Comparison of ENCODE assay signal across 8 cellular contexts in genomic region chr3:50292159-50292923, GRCh38. TPM values are rescaled to one million over a fixed set of nuclear protein-coding genes. Genes with fewer than 3 reads are reported as not detected.
A peak's percentile ranks its signal among the peaks of the same experiment; 100 is the strongest.
DNase-seq lines count a peak whose midpoint lies in the region; ATAC-seq and TF ChIP-seq lines count a peak whose summit lies in the region.

Gene IFRD2, minus strand, starts transcription at chr3:50292429. Its CDS starts 155 bp downstream, at chr3:50292274.

- no peaks in the 10 kb centered on the region for H3K27me3 Mint-ChIP-seq in activated naive CD8-positive, alpha-beta T cell treated with anti-CD3 and anti-CD28 coated beads, Interleukin-2, amount 10 ng/mL, durations not matched to agents 7 days and 5 days

- TF ChIP-seq POLR2A in GM10847 (IDR thresholded peaks at IDR 0.05; ENCODE audit: extremely low read depth, insufficient read length) (peak; percentile 34), ovary (IDR thresholded peaks at IDR 0.05) (peak; percentile 79), thyroid gland (IDR thresholded peaks at IDR 0.05) (peak in 1 of 2 donors; percentile 62)

- peak within 1 kb of the TSS; percentile 88 for H3K4me3 Mint-ChIP-seq in activated naive CD8-positive, alpha-beta T cell treated with anti-CD3 and anti-CD28 coated beads, Interleukin-2, amount 10 ng/mL, durations not matched to agents 7 days and 5 days

- no peaks in the 10 kb centered on the region for H3K36me3 ChIP-seq in SU-DHL-6 (ENCODE audit: low read length)
- H3K36me3 ChIP-seq in ovary, result no peaks in the 10 kb centered on the region
- H3K36me3 ChIP-seq in thyroid gland, result peaks cover 25 to 27% of the 10 kb centered on the region in 2 donors

- H3K4me1 ChIP-seq in ovary (ENCODE audit: insufficient read depth), result peaks cover 6% of the 10 kb centered on the region
- H3K4me1 ChIP-seq in thyroid gland, result peaks cover 15 to 18% of the 10 kb centered on the region in 2 donors

- peaks cover 22% of the 10 kb centered on the region for H3K79me2 ChIP-seq in SU-DHL-6 (ENCODE audit: insufficient read depth, low read length)

- WGBS in ovary, 3 donors, result 1 to 2% (median 1%) methylated on average over 33 to 65 of the region's 65 CpGs
- WGBS in thyroid gland, 2 donors, result 3 to 7% methylated on average over 5 to 6 of the region's 65 CpGs

- ATAC-seq in HG02678 (IDR thresholded peaks at IDR 0.05; ENCODE audit: unreplicated experiment), result peak; percentile 97
- peak; percentile 98 for ATAC-seq in activated naive CD8-positive, alpha-beta T cell treated with anti-CD3 and anti-CD28 coated beads, Interleukin-2, amount 10 ng/mL, durations not matched to agents 7 days and 5 days (ENCODE audit: low read depth)

- H2AFZ ChIP-seq in SU-DHL-6 (ENCODE audit: low read depth, low read length, severe bottlenecking), result no peak within 1 kb of the TSS

- no peak for TF ChIP-seq CTCF in SU-DHL-6 (IDR thresholded peaks at IDR 0.05; ENCODE audit: insufficient read depth, low read length, poor library complexity, severe bottlenecking)
- peak in 1 of 3 donors; percentile 14 for TF ChIP-seq CTCF in ovary (IDR thresholded peaks at IDR 0.05)
- no peak for TF ChIP-seq CTCF in thyroid gland (IDR thresholded peaks at IDR 0.05)

- H3K4me1 Mint-ChIP-seq in activated naive CD8-positive, alpha-beta T cell treated with anti-CD3 and anti-CD28 coated beads, Interleukin-2, amount 10 ng/mL, durations not matched to agents 7 days and 5 days, result peaks cover 14% of the 10 kb centered on the region

- POLR2A ChIA-PET in activated naive CD8-positive, alpha-beta T cell treated with anti-CD3 and anti-CD28 coated beads, Interleukin-2, amount 10 ng/mL, durations not matched to agents 7 days and 5 days (lab: Charles Lee), result interaction anchor here (0.9 to 2.1 kb wide), 14 partner anchors 10 to 296 kb away, joined by 3 to 19 read pairs (median 4); partner anchors contain the start of genes CYB561D2, LSMEM2, NPRL2 and TUSC2

- no peak for TF ChIP-seq EP300 in ovary (IDR thresholded peaks at IDR 0.05)

- peak within 1 kb of the TSS; percentile 96 for H3K9ac ChIP-seq in SU-DHL-6 (ENCODE audit: low read length)

- H3K4me2 ChIP-seq in SU-DHL-6 (ENCODE audit: low read depth, low read length, poor library complexity, severe bottlenecking), result peak within 1 kb of the TSS; percentile 85

- intact Hi-C loops in head of caudate nucleus (cut with DNase I), result loop anchor here (5.0 kb wide), 1 partner anchor 35 kb away; the partner anchor contains the start of gene TUSC2
- intact Hi-C loops in ovary (cut with DNase I), result no loop called here
- intact Hi-C loops in thyroid gland (cut with DNase I), result loop anchor here (5.0 kb wide), 1 partner anchor 35 kb away; the partner anchor contains the start of gene TUSC2

- H3K9me3 Mint-ChIP-seq in activated naive CD8-positive, alpha-beta T cell treated with anti-CD3 and anti-CD28 coated beads, Interleukin-2, amount 10 ng/mL, durations not matched to agents 7 days and 5 days, result no peaks in the 10 kb centered on the region

- H3K9me3 ChIP-seq in SU-DHL-6 (ENCODE audit: insufficient read depth, low read length) (no peaks in the 10 kb centered on the region), ovary (no peaks in the 10 kb centered on the region), thyroid gland (no peaks in the 10 kb centered on the region)

- H3K27me3 ChIP-seq in SU-DHL-6 (ENCODE audit: low read length), result no peaks in the 10 kb centered on the region
- no peaks in the 10 kb centered on the region for H3K27me3 ChIP-seq in ovary
- no peaks in the 10 kb centered on the region for H3K27me3 ChIP-seq in thyroid gland

- H3F3A ChIP-seq in SU-DHL-6 (ENCODE audit: insufficient read depth), result no peaks in the 10 kb centered on the region

- H3K27ac ChIP-seq in SU-DHL-6 (ENCODE audit: low read depth, low read length) (peak within 1 kb of the TSS; percentile 46), ovary (peak within 1 kb of the TSS; percentile 4 to 53), thyroid gland (peak within 1 kb of the TSS; percentile 20 to 75 (median 68))

- no peaks in the 10 kb centered on the region for H4K20me1 ChIP-seq in SU-DHL-6 (ENCODE audit: low read depth, low read length)

- H3K9me2 ChIP-seq in SU-DHL-6 (replicated peaks; ENCODE audit: insufficient read depth, low read length), result no peaks in the 10 kb centered on the region

- H3K27ac Mint-ChIP-seq in activated naive CD8-positive, alpha-beta T cell treated with anti-CD3 and anti-CD28 coated beads, Interleukin-2, amount 10 ng/mL, durations not matched to agents 7 days and 5 days, result peak within 1 kb of the TSS; percentile 99

- DNase-seq in NCI-H128 (lab: John Stamatoyannopoulos, UW; ENCODE audit: unreplicated experiment) (peak; percentile 75), head of caudate nucleus (peak; percentile 97 to 99 (median 98)), ovary (peak; percentile 95 to 97 (median 95)), thyroid gland (peak; percentile 98)
- peak; percentile 90 for DNase-seq in activated naive CD8-positive, alpha-beta T cell treated with anti-CD3 and anti-CD28 coated beads, Interleukin-2, amount 10 ng/mL, durations not matched to agents 7 days and 5 days

- H3K36me3 Mint-ChIP-seq in activated naive CD8-positive, alpha-beta T cell treated with anti-CD3 and anti-CD28 coated beads, Interleukin-2, amount 10 ng/mL, durations not matched to agents 7 days and 5 days, result peaks cover 3% of the 10 kb centered on the region

- H3K4me3 ChIP-seq in SU-DHL-6 (ENCODE audit: insufficient read depth, low read length, poor library complexity, severe bottlenecking) (peak within 1 kb of the TSS; percentile 95), ovary (peak within 1 kb of the TSS; percentile 67), thyroid gland (replicated peaks in 1 of 3) (peak within 1 kb of the TSS; percentile 45 to 92 (median 78))

RNA-seq across cellular contexts. Expression of gene IFRD2, which starts in this region (rescaled TPM):
- 10 to 100 TPM; 50.0 to 59.0 TPM for total RNA-seq in activated naive CD8-positive, alpha-beta T cell treated with anti-CD3 and anti-CD28 coated beads, Interleukin-2, amount 10 ng/mL, durations not matched to agents 7 days and 5 days
- total RNA-seq in ovary (10 to 100 TPM; 31.8 to 76.9 (median 56.4) TPM), thyroid gland (10 to 100 TPM; 63.9 to 96.5 (median 88.4) TPM)
- 10 to 100 TPM; 14.5 to 32.8 TPM for polyA plus RNA-seq in ovary

Comparison
In these comparisons a context has a peak if more than half of its experiments do, and no peak if none do; other contexts are left out.
1. Peak in every context shown above with its lines: DNase-seq, ATAC-seq, H3K4me3 ChIP-seq and H3K27ac ChIP-seq.
2. intact Hi-C loops: an anchor here in head of caudate nucleus (5.0 kb wide) and thyroid gland (5.0 kb wide); none called in ovary.